Comparison of ENCODE assay signal across 8 cellular contexts in the genomic region with DNA sequence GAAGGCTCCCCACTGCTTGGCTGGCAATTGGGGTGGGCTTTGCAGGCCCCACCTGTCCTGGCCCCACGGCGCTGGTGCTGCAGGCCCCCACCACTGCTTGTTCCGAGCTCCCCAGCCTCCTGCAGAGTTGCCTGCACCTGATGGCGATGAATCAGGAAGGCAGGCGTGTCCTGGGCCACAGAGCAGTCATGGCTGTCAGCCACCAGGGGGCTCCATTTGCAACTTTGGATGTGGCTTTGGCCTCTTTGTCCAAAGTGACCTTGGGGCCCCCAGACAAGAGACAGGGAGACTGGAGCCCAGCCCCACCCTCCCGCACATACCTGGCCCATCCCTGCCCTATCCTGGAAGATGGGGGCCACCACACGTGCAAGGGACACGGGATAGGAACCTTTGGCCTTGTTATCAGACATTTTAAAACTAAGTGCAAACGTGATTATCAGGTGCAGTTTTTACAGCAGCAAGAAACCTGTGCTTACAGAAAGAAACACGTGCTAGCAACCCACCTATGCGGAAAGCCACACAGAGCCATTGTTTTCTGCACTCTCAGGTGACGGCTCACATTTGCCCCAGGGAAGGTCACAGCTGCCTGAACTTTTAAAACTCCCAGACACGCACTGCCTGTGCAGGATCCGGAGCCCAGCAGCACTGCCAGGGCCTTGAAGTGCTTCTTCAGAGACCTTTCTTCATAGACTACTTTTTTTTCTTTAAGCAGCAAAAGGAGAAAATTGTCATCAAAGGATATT. TPM values are rescaled to one million over a fixed set of nuclear protein-coding genes. Genes with fewer than 3 reads are reported as not detected.
DNase-seq lines count a peak whose midpoint lies in the region; ATAC-seq and TF ChIP-seq lines count a peak whose summit lies in the region.

Gene DNASE1, plus strand, starts transcription at position 443 of the 743 bp plus-strand sequence. CDS start 683 bp downstream, outside the sequence.

- H3K4me1 ChIP-seq in HEK293 (ENCODE audit: control insufficient read depth, insufficient read depth, low read length) = no peaks in the 10 kb centered on the region

- H3K27me3 ChIP-seq in CD4-positive, alpha-beta T cell (ENCODE audit: control insufficient read depth, insufficient read depth, low read length) = no peaks in the 10 kb centered on the region

- CTCF ChIA-PET in CD4-positive, alpha-beta T cell (lab: Charles Lee) = no interaction called here
- CTCF ChIA-PET in HEK293 (lab: Yijun Ruan, JAX) = interaction anchor here (0.5 to 1.4 kb wide), 14 partner anchors 8 to 472 kb away, joined by 3 to 7 read pairs (median 4); no protein-coding TSS in a partner anchor

- DNase-seq in CD4-positive, alpha-beta T cell = peak; percentile 19 to 60 (median 36)
- DNase-seq in activated naive CD4-positive, alpha-beta T cell (lab: John Stamatoyannopoulos, UW) = peak in 3 of 4 experiments; percentile 8 to 39 (median 23)
- DNase-seq in glutamatergic neuron (peak; percentile 69), posterior vena cava (ENCODE audit: low spot score) (peak; percentile 83)

- peak; percentile 71 for TF ChIP-seq CTCF in CD4-positive, alpha-beta T cell (IDR thresholded peaks at IDR 0.05)
- TF ChIP-seq CTCF in HEK293 (tag by site-specific recombination; IDR thresholded peaks at IDR 0.05) = 0 out of 2 replicates have a peak, but pooled peaks have one; percentile 25
- TF ChIP-seq CTCF in glutamatergic neuron (IDR thresholded peaks at IDR 0.05; ENCODE audit: partially characterized antibody, unreplicated experiment) = peak; percentile 79

- TF ChIP-seq POLR2A in Raji (IDR thresholded peaks at IDR 0.05; ENCODE audit: insufficient read depth, low read depth, low read length) = 0 out of 2 replicates have a peak, but pooled peaks have one; percentile 18

- no peaks in the 10 kb centered on the region for H3K9me3 Mint-ChIP-seq in CD4-positive, alpha-beta T cell
- peaks cover 2% of the 10 kb centered on the region for H3K9me3 Mint-ChIP-seq in glutamatergic neuron (ENCODE audit: unreplicated experiment)

- no peak within 1 kb of the TSS for H3K4me3 Mint-ChIP-seq in CD4-positive, alpha-beta T cell
- no peak within 1 kb of the TSS for H3K4me3 Mint-ChIP-seq in glutamatergic neuron (ENCODE audit: unreplicated experiment)

- intact Hi-C loops in CD4-positive, alpha-beta T cell (cut with DNase I, micrococcal nuclease) = no loop called here
- intact Hi-C loops in posterior vena cava (cut with DNase I) = no loop called here

- no peak within 1 kb of the TSS for H3K4me3 ChIP-seq in HEK293 (ENCODE audit: low read depth, low read length)

- POLR2A ChIA-PET in CD4-positive, alpha-beta T cell (lab: Charles Lee) = no interaction called here
- POLR2A ChIA-PET in HEK293 (lab: Yijun Ruan, JAX) = no interaction called here

- H3K4me1 Mint-ChIP-seq in CD4-positive, alpha-beta T cell (ENCODE audit: low read depth) = peaks cover 5% of the 10 kb centered on the region
- H3K4me1 Mint-ChIP-seq in glutamatergic neuron (ENCODE audit: low read depth, unreplicated experiment) = peaks cover 3% of the 10 kb centered on the region

- H3K36me3 ChIP-seq in HEK293 (ENCODE audit: control insufficient read depth in 2 of 2, insufficient read depth in 1 of 2, low read length in 2 of 2) = peaks cover 11 to 78% of the 10 kb centered on the region in 2 experiments

- no peaks in the 10 kb centered on the region for H3K27me3 Mint-ChIP-seq in CD4-positive, alpha-beta T cell
- H3K27me3 Mint-ChIP-seq in glutamatergic neuron (ENCODE audit: unreplicated experiment) = peaks cover 1% of the 10 kb centered on the region

- peaks cover 35% of the 10 kb centered on the region for H3K36me3 Mint-ChIP-seq in CD4-positive, alpha-beta T cell (ENCODE audit: low read depth)
- no peaks in the 10 kb centered on the region for H3K36me3 Mint-ChIP-seq in glutamatergic neuron (ENCODE audit: unreplicated experiment)

- H3K27ac Mint-ChIP-seq in CD4-positive, alpha-beta T cell = peak within 1 kb of the TSS; percentile 55
- no peak within 1 kb of the TSS for H3K27ac Mint-ChIP-seq in glutamatergic neuron (ENCODE audit: unreplicated experiment)

- no peak within 1 kb of the TSS for H3K27ac ChIP-seq in CD4-positive, alpha-beta T cell (ENCODE audit: low read depth, low read length)
- no peak within 1 kb of the TSS for H3K27ac ChIP-seq in HEK293 (ENCODE audit: extremely low read depth, low read depth, low read length)

- H3K9me3 ChIP-seq in CD4-positive, alpha-beta T cell (ENCODE audit: control insufficient read depth, low read length) = no peaks in the 10 kb centered on the region
- no peaks in the 10 kb centered on the region for H3K9me3 ChIP-seq in HEK293 (ENCODE audit: control insufficient read depth, insufficient read depth, low read depth, low read length)

- peak; percentile 77 for ATAC-seq in CD4-positive, alpha-beta T cell (ENCODE audit: poor library complexity)
- ATAC-seq in HG02938 (IDR thresholded peaks at IDR 0.05; ENCODE audit: unreplicated experiment) = no peak
- no peak for ATAC-seq in HG02571 (IDR thresholded peaks at IDR 0.05; ENCODE audit: unreplicated experiment)

TF ChIP-seq in HEK293, 187 proteins besides CTCF, POLR2A, EP300 and RAD21 (continues in another document):
- no peak for TF ChIP-seq ZNF214 (tag by site-specific recombination; IDR thresholded peaks at IDR 0.05; ENCODE audit: borderline replicate concordance)
- TF ChIP-seq ZNF148 (tag by site-specific recombination; IDR thresholded peaks at IDR 0.05; ENCODE audit: borderline replicate concordance) = no peak
- TF ChIP-seq PATZ1 (tag by site-specific recombination; IDR thresholded peaks at IDR 0.05) = 0 out of 2 replicates have a peak, but pooled peaks have one; percentile 21
- TF ChIP-seq ZNF521 (tag by site-specific recombination; IDR thresholded peaks at IDR 0.05) = no peak
- no peak for TF ChIP-seq ZNF274 (IDR thresholded peaks at IDR 0.05; ENCODE audit: low read length)
- no peak for TF ChIP-seq ZNF274 (tag by site-specific recombination; IDR thresholded peaks at IDR 0.05; ENCODE audit: borderline replicate concordance)
- TF ChIP-seq ZNF350 (tag by site-specific recombination; IDR thresholded peaks at IDR 0.05) = no peak
- TF ChIP-seq ZNF514 (tag by site-specific recombination; IDR thresholded peaks at IDR 0.05) = no peak
- peak; percentile 67; the same call in 1 of the 2 replicates for TF ChIP-seq ZNF600 (tag by site-specific recombination; IDR thresholded peaks at IDR 0.05)
- 0 out of 2 replicates have a peak, but pooled peaks have one; percentile 32 for TF ChIP-seq ZNF2 (tag by site-specific recombination; IDR thresholded peaks at IDR 0.05)

RNA-seq across cellular contexts. Expression of gene DNASE1, which starts in this region (rescaled TPM):
- total RNA-seq in CD4-positive, alpha-beta T cell = 10 to 100 TPM in 1 of 2 experiments, 1 to 10 TPM in 1; 9.5 to 10.4 TPM
- total RNA-seq in glutamatergic neuron (ENCODE audit: unreplicated experiment) = 34.3 TPM
- 1 to 10 TPM; 4.0 to 6.2 TPM for total RNA-seq in posterior vena cava

Comparison
In these comparisons a context has a peak if more than half of its experiments do, and no peak if none do; other contexts are left out.
1. DNase-seq: peak in every context shown above with its lines; median percentile 83 in posterior vena cava; 69 in glutamatergic neuron; 36 in CD4-positive, alpha-beta T cell; 23 in activated naive CD4-positive, alpha-beta T cell.
2. CTCF ChIP-seq: peak in every context shown above with its lines; median percentile 79 in glutamatergic neuron; 71 in CD4-positive, alpha-beta T cell; 25 in HEK293.